Comparison of ENCODE assay signal across 30 cellular contexts in genomic region chr22:30562391-30562790, GRCh38. TPM values are rescaled to one million over a fixed set of nuclear protein-coding genes. Genes with fewer than 3 reads are reported as not detected.
A peak's percentile ranks its signal among the peaks of the same experiment; 100 is the strongest.
DNase-seq lines count a peak whose midpoint lies in the region; ATAC-seq and TF ChIP-seq lines count a peak whose summit lies in the region.
"Had no signal": no experiment of that assay in that cellular context is flagged by ENCODE, and none has a peak within 500 bp of the region (broad histone marks: within the 10 kb centered on the region; RNA-seq: fewer than 3 reads in every experiment).

No MANE protein-coding gene starts in this region.

- H3K79me2 ChIP-seq in PC-9 (ENCODE audit: low read depth): no peaks in the 10 kb centered on the region

- no peaks in the 10 kb centered on the region for H4K20me1 ChIP-seq in PC-9 (ENCODE audit: insufficient read depth)

- peak; percentile 20 for DNase-seq in ELR (ENCODE audit: low read depth)
- peak; percentile 89 to 97 for DNase-seq in PC-9
- DNase-seq in epithelial cell of proximal tubule (ENCODE audit: low read depth): peak; percentile 64
- no peak for DNase-seq in omental fat pad (ENCODE audit: low spot score)
- DNase-seq in CD14-positive monocyte (ENCODE audit: low spot score): no peak
- no peak for DNase-seq in NCI-H510A treated with DMSO at 0.1 percent for 48 hours (lab: John Stamatoyannopoulos, UW)
- DNase-seq in NCI-H2196 treated with DMSO at 0.1 percent for 48 hours (lab: John Stamatoyannopoulos, UW; ENCODE audit: unreplicated experiment): no peak
- DNase-seq: activated CD4-positive, alpha-beta memory T cell treated with anti-CD3 and anti-CD28 coated beads, Interleukin-2, amount 10 ng/mL, durations not matched to agents 7 days and 5 days; activated CD4-positive, CD25-positive, alpha-beta regulatory T cell treated with anti-CD3 and anti-CD28 coated beads, Interleukin-2, amount 50 U/mL, for 72 hours; DMS 273 treated with DMSO at 0.1 percent for 48 hours; heart right ventricle; left ventricle myocardium inferior; midbrain; natural killer cell; NCI-H1092; NCI-H187; ovary; SJCRH30; T-helper 1 cell; thyroid gland had no signal

- no peaks in the 10 kb centered on the region for H3K9me3 Mint-ChIP-seq in CD14-positive monocyte
- H3K9me3 Mint-ChIP-seq: activated CD4-positive, alpha-beta memory T cell treated with anti-CD3 and anti-CD28 coated beads, Interleukin-2, amount 10 ng/mL, durations not matched to agents 7 days and 5 days; activated naive CD4-positive, alpha-beta T cell treated with anti-CD3 and anti-CD28 coated beads, Interleukin-2, amount 50 U/mL, for 72 hours; activated T-helper 2 cell treated with anti-CD3 and anti-CD28 coated beads, Interferon-gamma antibody, Interleukin-2, Interleukin-4, amounts not matched to agents 10 μg/mL and 5 μg/mL and 100 μg/mL, durations not matched to agents 14 hours and 24 hours and 36 hours; central memory CD8-positive, alpha-beta T cell; natural killer cell; stimulated activated naive CD8-positive, alpha-beta T cell treated with anti-CD3 and anti-CD28 coated beads, Interleukin-15, Interleukin-2, amounts not matched to agents 100 ng/mL and 50 ng/mL, for 24 hours had no signal

- no peak overlapping the region for H3K4me3 Mint-ChIP-seq in CD14-positive monocyte
- H3K4me3 Mint-ChIP-seq: activated CD4-positive, alpha-beta memory T cell treated with anti-CD3 and anti-CD28 coated beads, Interleukin-2, amount 10 ng/mL, durations not matched to agents 7 days and 5 days; central memory CD8-positive, alpha-beta T cell; natural killer cell; stimulated activated naive CD8-positive, alpha-beta T cell treated with anti-CD3 and anti-CD28 coated beads, Interleukin-15, Interleukin-2, amounts not matched to agents 100 ng/mL and 50 ng/mL, for 24 hours had no signal

- peak overlapping the region; percentile 7; the same call in 1 of the 2 replicates for H3K27ac ChIP-seq in PC-9
- H3K27ac ChIP-seq: ascending aorta, heart right ventricle, left ventricle myocardium inferior, ovary, right lobe of liver, SJCRH30, thyroid gland had no signal

- H2AFZ ChIP-seq in PC-9: no peak overlapping the region

- CTCF ChIA-PET in PC-9 (lab: Charles Lee): interaction anchor here (0.5 to 0.7 kb wide), 3 partner anchors 47 to 361 kb away, joined by 3 to 10 read pairs (median 6); no protein-coding TSS in a partner anchor

- peaks cover under 1 to 5% (median 2%) of the 10 kb centered on the region in 3 donors for H3K27me3 Mint-ChIP-seq in CD14-positive monocyte (ENCODE audit: low read depth in 3 of 3)
- H3K27me3 Mint-ChIP-seq: activated CD4-positive, alpha-beta memory T cell treated with anti-CD3 and anti-CD28 coated beads, Interleukin-2, amount 10 ng/mL, durations not matched to agents 7 days and 5 days; central memory CD8-positive, alpha-beta T cell; stimulated activated naive CD8-positive, alpha-beta T cell treated with anti-CD3 and anti-CD28 coated beads, Interleukin-15, Interleukin-2, amounts not matched to agents 100 ng/mL and 50 ng/mL, for 24 hours had no signal

- H3K4me2 ChIP-seq in PC-9: peak overlapping the region; percentile 20

- peak; percentile 26 for ATAC-seq in omental fat pad (ENCODE audit: low FRiP score)
- ATAC-seq in activated CD4-positive, CD25-positive, alpha-beta regulatory T cell treated with anti-CD3 and anti-CD28 coated beads, Interleukin-2, amount 50 U/mL, for 24 hours: no peak
- ATAC-seq: activated naive CD4-positive, alpha-beta T cell treated with anti-CD3 and anti-CD28 coated beads, Interleukin-2, amount 50 U/mL, for 72 hours; heart right ventricle; natural killer cell had no signal

- no peaks in the 10 kb centered on the region for H3K36me3 Mint-ChIP-seq in CD14-positive monocyte
- H3K36me3 Mint-ChIP-seq: activated naive CD4-positive, alpha-beta T cell treated with anti-CD3 and anti-CD28 coated beads, Interleukin-2, amount 50 U/mL, for 72 hours; natural killer cell had no signal

- TF ChIP-seq CTCF in PC-9 (conservative IDR thresholded peaks at IDR 0.05) (no peak), epithelial cell of proximal tubule (conservative IDR thresholded peaks at IDR 0.05; ENCODE audit: low read depth, low read length) (no peak), omental fat pad (IDR thresholded peaks at IDR 0.05) (no peak), CD14-positive monocyte (IDR thresholded peaks at IDR 0.05) (no peak)

- intact Hi-C loops in PC-9 (cut with micrococcal nuclease; ENCODE audit: unreplicated experiment): no loop called here
- intact Hi-C loops in CD14-positive monocyte (cut with micrococcal nuclease): loop anchor here in 1 of 2 donors (10.0 kb wide), 1 partner anchor 192 kb away; no protein-coding TSS in a partner anchor

- no peak overlapping the region for H3K27ac Mint-ChIP-seq in CD14-positive monocyte
- H3K27ac Mint-ChIP-seq: activated CD4-positive, alpha-beta memory T cell treated with anti-CD3 and anti-CD28 coated beads, Interleukin-2, amount 10 ng/mL, durations not matched to agents 7 days and 5 days; activated T-helper 2 cell treated with anti-CD3 and anti-CD28 coated beads, Interferon-gamma antibody, Interleukin-2, Interleukin-4, amounts not matched to agents 10 μg/mL and 5 μg/mL and 100 μg/mL, durations not matched to agents 14 hours and 24 hours and 36 hours; natural killer cell; stimulated activated naive CD8-positive, alpha-beta T cell treated with anti-CD3 and anti-CD28 coated beads, Interleukin-15, Interleukin-2, amounts not matched to agents 100 ng/mL and 50 ng/mL, for 24 hours had no signal

- H3K9me3 ChIP-seq in PC-9 (ENCODE audit: insufficient read depth, low read depth): no peaks in the 10 kb centered on the region
- H3K9me3 ChIP-seq: ascending aorta, heart right ventricle, left ventricle myocardium inferior, ovary, right lobe of liver, SJCRH30, thyroid gland had no signal

- H3F3A ChIP-seq in PC-9 (ENCODE audit: insufficient read depth, low read depth): peaks cover 17% of the 10 kb centered on the region; the same call in 1 of the 2 replicates

- no peaks in the 10 kb centered on the region for H3K36me3 ChIP-seq in PC-9 (ENCODE audit: low read depth)
- H3K36me3 ChIP-seq: ascending aorta, heart right ventricle, left ventricle myocardium inferior, ovary, right lobe of liver, SJCRH30, thyroid gland had no signal

- POLR2A ChIA-PET in PC-9 (lab: Charles Lee; ENCODE audit: unreplicated experiment): interaction anchor here (0.6 kb wide), 2 partner anchors 140 to 372 kb away, joined by 3 to 4 read pairs; no protein-coding TSS in a partner anchor

- H3K4me1 Mint-ChIP-seq in CD14-positive monocyte: no peaks in the 10 kb centered on the region
- H3K4me1 Mint-ChIP-seq: activated CD4-positive, alpha-beta memory T cell treated with anti-CD3 and anti-CD28 coated beads, Interleukin-2, amount 10 ng/mL, durations not matched to agents 7 days and 5 days; central memory CD8-positive, alpha-beta T cell; natural killer cell had no signal

- BruUV-seq in PC-9 (replicated peaks; lab: Mats Ljungman, UMichigan): no TSS peak

- H3K9me2 ChIP-seq in PC-9 (ENCODE audit: insufficient read depth): no peaks in the 10 kb centered on the region

- no peaks in the 10 kb centered on the region for H3K27me3 ChIP-seq in PC-9 (ENCODE audit: insufficient read depth, low read depth)
- H3K27me3 ChIP-seq: ascending aorta, ovary, right lobe of liver, SJCRH30, thyroid gland had no signal

- H3K4me3 ChIP-seq in PC-9 (no peak overlapping the region), epithelial cell of proximal tubule (ENCODE audit: low read depth, low read length) (no peak overlapping the region)
- H3K4me3 ChIP-seq: ascending aorta, heart right ventricle, left ventricle myocardium inferior, ovary, right lobe of liver, SJCRH30, thyroid gland had no signal

- H3K4me1 ChIP-seq in PC-9 (replicated peaks; ENCODE audit: insufficient read depth): peaks cover 20% of the 10 kb centered on the region
- H3K4me1 ChIP-seq: ascending aorta, heart right ventricle, left ventricle myocardium inferior, SJCRH30, thyroid gland had no signal

RNA-seq across cellular contexts. Expression of gene GAL3ST1, which starts 12.1 kb away (rescaled TPM):
- total RNA-seq in PC-9 (2021) (0.52 TPM in 1 of 2 replicates, not detected in the other), epithelial cell of proximal tubule (4.1 and 11.4 TPM in 2 replicates), omental fat pad (1 to 10 TPM in 3 of 4 donors, not detected in 1; 1.4 to 2.5 (median 1.8) TPM)
- polyA plus RNA-seq in CD14-positive monocyte: not detected
- total RNA-seq: activated CD4-positive, alpha-beta memory T cell treated with anti-CD3 and anti-CD28 coated beads, Interleukin-2, amount 10 ng/mL, durations not matched to agents 7 days and 5 days; activated T-helper 2 cell treated with anti-CD3 and anti-CD28 coated beads, Interferon-gamma antibody, Interleukin-2, Interleukin-4, amounts not matched to agents 10 μg/mL and 5 μg/mL and 100 μg/mL, durations not matched to agents 14 hours and 24 hours and 36 hours; ascending aorta; dermis microvascular lymphatic vessel endothelial cell; endothelial cell of umbilical vein; G401; natural killer cell; SJCRH30 had no signal
- polyA plus RNA-seq: endothelial cell of umbilical vein had no signal

RNA-seq across cellular contexts. Expression of gene SEC14L6, which starts 15.8 kb away (rescaled TPM):
- total RNA-seq in PC-9 (2021): 0.31 and 0.33 TPM in 2 replicates
- 2.1 and 11.6 TPM in 2 replicates for total RNA-seq in epithelial cell of proximal tubule
- 1 to 10 TPM in 3 of 4 donors, not detected in 1; 1.3 to 3.9 (median 2.2) TPM for total RNA-seq in omental fat pad
- polyA plus RNA-seq in CD14-positive monocyte: not detected
- total RNA-seq: activated CD4-positive, alpha-beta memory T cell treated with anti-CD3 and anti-CD28 coated beads, Interleukin-2, amount 10 ng/mL, durations not matched to agents 7 days and 5 days; activated naive CD4-positive, alpha-beta T cell treated with anti-CD3 and anti-CD28 coated beads, Interleukin-2, amount 50 U/mL, for 72 hours; activated T-helper 2 cell treated with anti-CD3 and anti-CD28 coated beads, Interferon-gamma antibody, Interleukin-2, Interleukin-4, amounts not matched to agents 10 μg/mL and 5 μg/mL and 100 μg/mL, durations not matched to agents 14 hours and 24 hours and 36 hours; ascending aorta; G401; left ventricle myocardium inferior; SJCRH30 had no signal
- polyA plus RNA-seq: heart right ventricle had no signal

RNA-seq across cellular contexts. Expression of gene PES1, which starts 29.3 kb away (rescaled TPM):
- total RNA-seq in PC-9 (2021) (94.3 and 127 TPM in 2 replicates), epithelial cell of proximal tubule (97.5 and 123 TPM in 2 replicates), omental fat pad (10 to 100 TPM; 50.9 to 99.2 (median 54.0) TPM)
- 10 to 100 TPM; 32.2 to 36.6 TPM for polyA plus RNA-seq in CD14-positive monocyte

RNA-seq across cellular contexts. Expression of gene TCN2, which starts 44.6 kb away (rescaled TPM):
- total RNA-seq in PC-9 (2021) (11.5 and 12.9 TPM in 2 replicates), epithelial cell of proximal tubule (6.9 and 9.0 TPM in 2 replicates), omental fat pad (100 to 1,000 TPM in 1 of 4 donors, 10 to 100 TPM in 3; 61.3 to 139 (median 73.6) TPM)
- polyA plus RNA-seq in CD14-positive monocyte: 10 to 100 TPM; 45.0 to 51.7 TPM

RNA-seq across cellular contexts. Expression of gene SEC14L4, which starts 56.9 kb away (rescaled TPM):
- total RNA-seq in PC-9 (2021) (4.0 and 5.6 TPM in 2 replicates), epithelial cell of proximal tubule (0.07 TPM in 1 of 2 replicates, not detected in the other), omental fat pad (under 1 TPM in 1 of 4 donors, not detected in 3; 0.46 TPM)
- not detected for polyA plus RNA-seq in CD14-positive monocyte
- total RNA-seq: activated CD4-positive, alpha-beta memory T cell treated with anti-CD3 and anti-CD28 coated beads, Interleukin-2, amount 10 ng/mL, durations not matched to agents 7 days and 5 days; activated T-helper 2 cell treated with anti-CD3 and anti-CD28 coated beads, Interferon-gamma antibody, Interleukin-2, Interleukin-4, amounts not matched to agents 10 μg/mL and 5 μg/mL and 100 μg/mL, durations not matched to agents 14 hours and 24 hours and 36 hours; ascending aorta; endothelial cell of umbilical vein; G401; natural killer cell; SJCRH30 had no signal
- polyA plus RNA-seq: endothelial cell of umbilical vein, heart right ventricle had no signal

Comparison
In these comparisons a context has a peak if more than half of its experiments do, and no peak if none do; other contexts are left out.
1. DNase-seq: peak in ELR (single experiment), PC-9 (2 of 2) and epithelial cell of proximal tubule (single experiment); none in omental fat pad (single experiment), CD14-positive monocyte (single experiment), NCI-H510A treated with DMSO at 0.1 percent for 48 hours (single experiment) and NCI-H2196 treated with DMSO at 0.1 percent for 48 hours (single experiment).